In the genomic region with DNA sequence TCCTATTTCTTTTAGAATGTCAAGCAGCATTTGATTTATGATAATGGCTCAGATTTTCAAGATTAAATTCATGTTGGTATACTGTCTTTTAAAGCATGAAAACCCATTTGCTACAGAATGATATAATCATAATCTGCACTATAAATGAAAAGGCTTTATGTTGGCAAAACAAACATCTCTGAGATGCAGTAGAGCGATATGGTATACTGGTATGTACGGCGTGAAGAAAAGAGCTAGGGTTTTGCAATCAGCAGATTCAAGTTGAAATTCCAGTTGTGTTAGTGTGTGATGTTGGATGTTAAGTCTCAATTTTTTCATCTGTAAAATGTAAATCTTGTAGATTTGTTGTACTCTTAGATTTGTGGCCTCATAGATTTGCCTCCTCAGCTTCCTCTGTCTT, we compare ENCODE assay signal across 20 cellular contexts.
"Had no signal": no experiment of that assay in that cellular context is flagged by ENCODE, and none has a peak within 500 bp of the region (broad histone marks: within the 10 kb centered on the region; RNA-seq: fewer than 3 reads in every experiment).

No MANE protein-coding gene starts in this region.

- ATAC-seq: activated CD4-positive, CD25-positive, alpha-beta regulatory T cell treated with anti-CD3 and anti-CD28 coated beads, Interleukin-2, amount 50 U/mL, for 24 hours; activated CD8-positive, alpha-beta T cell treated with anti-CD3 and anti-CD28 coated beads for 36 hours; activated T-cell treated with anti-CD3 and anti-CD28 coated beads, Interleukin-2, amount 50 U/mL, for 72 hours had no signal

- H3K9me3 ChIP-seq: adrenal gland had no signal

- FAIRE-seq: RCC 7860 had no signal

- H3K9ac ChIP-seq: KMS-11 had no signal

- DNase-seq: activated CD4-positive, alpha-beta T cell treated with anti-CD3 and anti-CD28 coated beads for 4 hours; activated CD8-positive, alpha-beta memory T cell treated with anti-CD3 and anti-CD28 coated beads, Interleukin-2, amount 50 U/mL, for 4 hours; activated CD8-positive, alpha-beta T cell treated with anti-CD3 and anti-CD28 coated beads for 36 hours; activated naive CD4-positive, alpha-beta T cell treated with anti-CD3 and anti-CD28 coated beads, Interleukin-2, amount 50 U/mL, for 16 hours; activated naive CD8-positive, alpha-beta T cell treated with anti-CD3 and anti-CD28 coated beads, Interleukin-2, amount 10 ng/mL, durations not matched to agents 7 days and 5 days; activated T-cell treated with anti-CD3 and anti-CD28 coated beads, Interleukin-2, amount 50 U/mL, for 72 hours; adrenal gland; aorta; NCI-H1092; NCI-H1417; NCI-H2029; NCI-H2107; NCI-H345; NCI-H510A; SHP77 treated with DMSO at 0.1 percent for 48 hours; T-helper 1 cell had no signal

- H3K4me3 ChIP-seq: adrenal gland had no signal

- H3K27ac ChIP-seq: adrenal gland, KMS-11, SK-N-MC had no signal

- H3K36me3 ChIP-seq: adrenal gland had no signal

- H3K27me3 ChIP-seq: adrenal gland had no signal

- H3K4me2 ChIP-seq: KMS-11 had no signal
